25 cellular contexts compared by ENCODE assay signal in the genomic region with DNA sequence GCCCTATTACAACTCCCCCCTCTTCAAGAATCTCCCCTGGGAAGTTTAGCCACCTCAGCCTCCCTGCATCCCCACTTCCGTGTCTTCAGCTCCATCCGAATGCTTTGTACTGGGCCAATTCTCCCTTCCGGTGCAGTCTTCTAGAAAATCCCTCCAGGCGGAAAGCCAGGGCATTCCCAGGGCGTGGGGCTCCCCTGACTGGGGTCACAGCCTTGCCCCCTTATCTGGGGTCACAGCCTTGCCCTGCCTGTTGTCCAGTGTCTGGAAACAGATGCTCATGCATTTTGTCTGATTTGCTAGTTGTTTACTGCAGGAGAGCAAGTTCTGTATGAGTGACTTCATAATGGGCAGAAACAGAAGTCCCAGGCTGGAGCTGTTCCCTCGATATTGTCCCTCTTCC.
A peak's percentile ranks its signal among the peaks of the same experiment; 100 is the strongest.
DNase-seq lines count a peak whose midpoint lies in the region; ATAC-seq, FAIRE-seq and TF ChIP-seq lines count a peak whose summit lies in the region.
"Had no signal": no experiment of that assay in that cellular context is flagged by ENCODE, and none has a peak within 500 bp of the region (broad histone marks: within the 10 kb centered on the region; RNA-seq: fewer than 3 reads in every experiment).

No MANE protein-coding gene starts in this region.

- TF ChIP-seq CTCF in kidney (IDR thresholded peaks at IDR 0.05; ENCODE audit: borderline replicate concordance, extremely low read depth, insufficient read depth), result no peak

- H3K4me1 ChIP-seq in BLaER1 (peaks cover 56% of the 10 kb centered on the region), kidney (ENCODE audit: control insufficient read depth in 1 of 2, insufficient read depth in 1 of 2, low read depth in 1 of 2, low read length in 2 of 2) (no peaks in the 10 kb centered on the region)
- H3K4me1 ChIP-seq: A549, BE2C had no signal

- H4K20me1 ChIP-seq in BLaER1, result no peaks in the 10 kb centered on the region

- DNase-seq in kidney (peak; percentile 60), posterior vena cava (ENCODE audit: low spot score) (peak; percentile 44), NCI-H1105 treated with DMSO at 0.1 percent for 48 hours (lab: John Stamatoyannopoulos, UW) (no peak), NCI-H748 treated with DMSO at 0.1 percent for 48 hours (lab: John Stamatoyannopoulos, UW) (no peak)
- DNase-seq: 8988T; ACHN; AML-193; BE2C; CD4-positive, CD25-positive, alpha-beta regulatory T cell; CD8-positive, alpha-beta T cell; DMS 273 treated with DMSO at 0.1 percent for 48 hours; DMS79; EL; GDM1; GM23248; H7; HCEC 1CT had no signal

- no peak overlapping the region for H3K4me3 ChIP-seq in BLaER1
- H3K4me3 ChIP-seq in kidney (ENCODE audit: low read length in 2 of 2), result no peak overlapping the region
- H3K4me3 ChIP-seq: A549, GM12878, GM23248 had no signal

- H3K9ac ChIP-seq in BLaER1 (no peak overlapping the region), kidney (ENCODE audit: low read length in 2 of 2) (no peak overlapping the region)
- H3K9ac ChIP-seq: GM23248 had no signal

- H3K27ac ChIP-seq in BLaER1, result 0 out of 2 replicates have a peak overlapping the region, but pooled peaks have one; percentile 4
- H3K27ac ChIP-seq in kidney (ENCODE audit: low read depth in 2 of 2, low read length in 2 of 2), result no peak overlapping the region
- H3K27ac ChIP-seq: A549, C4-2B, GM23248 had no signal

- intact Hi-C loops in kidney (cut with DNase I) (no loop called here), posterior vena cava (cut with DNase I) (no loop called here)

- no peaks in the 10 kb centered on the region for H3K27me3 ChIP-seq in BLaER1
- H3K27me3 ChIP-seq: BE2C had no signal

- H3K4me2 ChIP-seq in BLaER1, result peak overlapping the region; percentile 8; the same call in 1 of the 2 replicates
- H3K4me2 ChIP-seq: A549 had no signal

- ATAC-seq in HG02885 (IDR thresholded peaks at IDR 0.05; ENCODE audit: poor library complexity, unreplicated experiment), result no peak
- ATAC-seq: A549; CD8-positive, alpha-beta T cell; GM12878 had no signal

- H3K36me3 ChIP-seq in BLaER1 (no peaks in the 10 kb centered on the region), kidney (ENCODE audit: control insufficient read depth in 1 of 2, insufficient read depth in 2 of 2, low read length in 2 of 2) (no peaks in the 10 kb centered on the region)
- H3K36me3 ChIP-seq: BE2C had no signal

- H3K9me3 ChIP-seq in BLaER1 (no peaks in the 10 kb centered on the region), kidney (ENCODE audit: control insufficient read depth in 1 of 2, low read length in 2 of 2) (no peaks in the 10 kb centered on the region)
- H3K9me3 ChIP-seq: A549, BE2C had no signal

- no peak for FAIRE-seq in kidney (lab: Jason Lieb, UNC)
- FAIRE-seq: A549, D721Med, GM12878, GM19239, H1 had no signal

Comparison
In these comparisons a context has a peak if more than half of its experiments do, and no peak if none do; other contexts are left out.
1. DNase-seq: peak in kidney (single experiment) and posterior vena cava (single experiment); none in NCI-H1105 treated with DMSO at 0.1 percent for 48 hours (single experiment) and NCI-H748 treated with DMSO at 0.1 percent for 48 hours (single experiment).